1 cellular context compared by ENCODE assay signal in genomic region chr1:41469706-41470105, GRCh38.
TF ChIP-seq lines count a peak whose summit lies in the region.

No MANE protein-coding gene starts in this region.

TF ChIP-seq in HEK293, 187 proteins besides CTCF, POLR2A, EP300 and RAD21 (continued from another document):
- TF ChIP-seq, protein P1, sequence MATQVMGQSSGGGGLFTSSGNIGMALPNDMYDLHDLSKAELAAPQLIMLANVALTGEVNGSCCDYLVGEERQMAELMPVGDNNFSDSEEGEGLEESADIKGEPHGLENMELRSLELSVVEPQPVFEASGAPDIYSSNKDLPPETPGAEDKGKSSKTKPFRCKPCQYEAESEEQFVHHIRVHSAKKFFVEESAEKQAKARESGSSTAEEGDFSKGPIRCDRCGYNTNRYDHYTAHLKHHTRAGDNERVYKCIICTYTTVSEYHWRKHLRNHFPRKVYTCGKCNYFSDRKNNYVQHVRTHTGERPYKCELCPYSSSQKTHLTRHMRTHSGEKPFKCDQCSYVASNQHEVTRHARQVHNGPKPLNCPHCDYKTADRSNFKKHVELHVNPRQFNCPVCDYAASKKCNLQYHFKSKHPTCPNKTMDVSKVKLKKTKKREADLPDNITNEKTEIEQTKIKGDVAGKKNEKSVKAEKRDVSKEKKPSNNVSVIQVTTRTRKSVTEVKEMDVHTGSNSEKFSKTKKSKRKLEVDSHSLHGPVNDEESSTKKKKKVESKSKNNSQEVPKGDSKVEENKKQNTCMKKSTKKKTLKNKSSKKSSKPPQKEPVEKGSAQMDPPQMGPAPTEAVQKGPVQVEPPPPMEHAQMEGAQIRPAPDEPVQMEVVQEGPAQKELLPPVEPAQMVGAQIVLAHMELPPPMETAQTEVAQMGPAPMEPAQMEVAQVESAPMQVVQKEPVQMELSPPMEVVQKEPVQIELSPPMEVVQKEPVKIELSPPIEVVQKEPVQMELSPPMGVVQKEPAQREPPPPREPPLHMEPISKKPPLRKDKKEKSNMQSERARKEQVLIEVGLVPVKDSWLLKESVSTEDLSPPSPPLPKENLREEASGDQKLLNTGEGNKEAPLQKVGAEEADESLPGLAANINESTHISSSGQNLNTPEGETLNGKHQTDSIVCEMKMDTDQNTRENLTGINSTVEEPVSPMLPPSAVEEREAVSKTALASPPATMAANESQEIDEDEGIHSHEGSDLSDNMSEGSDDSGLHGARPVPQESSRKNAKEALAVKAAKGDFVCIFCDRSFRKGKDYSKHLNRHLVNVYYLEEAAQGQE (tag by site-specific recombination; IDR thresholded peaks at IDR 0.05) = no peak
- TF ChIP-seq ZNF174 (tag by site-specific recombination; IDR thresholded peaks at IDR 0.05) (no peak), GLIS1 (tag by site-specific recombination; IDR thresholded peaks at IDR 0.05) (peak; percentile 51), SALL2 (tag by site-specific recombination; IDR thresholded peaks at IDR 0.05; ENCODE audit: borderline replicate concordance) (no peak), ZNF221 (tag by site-specific recombination; IDR thresholded peaks at IDR 0.05; ENCODE audit: borderline replicate concordance) (no peak)
- TF ChIP-seq, protein P2, sequence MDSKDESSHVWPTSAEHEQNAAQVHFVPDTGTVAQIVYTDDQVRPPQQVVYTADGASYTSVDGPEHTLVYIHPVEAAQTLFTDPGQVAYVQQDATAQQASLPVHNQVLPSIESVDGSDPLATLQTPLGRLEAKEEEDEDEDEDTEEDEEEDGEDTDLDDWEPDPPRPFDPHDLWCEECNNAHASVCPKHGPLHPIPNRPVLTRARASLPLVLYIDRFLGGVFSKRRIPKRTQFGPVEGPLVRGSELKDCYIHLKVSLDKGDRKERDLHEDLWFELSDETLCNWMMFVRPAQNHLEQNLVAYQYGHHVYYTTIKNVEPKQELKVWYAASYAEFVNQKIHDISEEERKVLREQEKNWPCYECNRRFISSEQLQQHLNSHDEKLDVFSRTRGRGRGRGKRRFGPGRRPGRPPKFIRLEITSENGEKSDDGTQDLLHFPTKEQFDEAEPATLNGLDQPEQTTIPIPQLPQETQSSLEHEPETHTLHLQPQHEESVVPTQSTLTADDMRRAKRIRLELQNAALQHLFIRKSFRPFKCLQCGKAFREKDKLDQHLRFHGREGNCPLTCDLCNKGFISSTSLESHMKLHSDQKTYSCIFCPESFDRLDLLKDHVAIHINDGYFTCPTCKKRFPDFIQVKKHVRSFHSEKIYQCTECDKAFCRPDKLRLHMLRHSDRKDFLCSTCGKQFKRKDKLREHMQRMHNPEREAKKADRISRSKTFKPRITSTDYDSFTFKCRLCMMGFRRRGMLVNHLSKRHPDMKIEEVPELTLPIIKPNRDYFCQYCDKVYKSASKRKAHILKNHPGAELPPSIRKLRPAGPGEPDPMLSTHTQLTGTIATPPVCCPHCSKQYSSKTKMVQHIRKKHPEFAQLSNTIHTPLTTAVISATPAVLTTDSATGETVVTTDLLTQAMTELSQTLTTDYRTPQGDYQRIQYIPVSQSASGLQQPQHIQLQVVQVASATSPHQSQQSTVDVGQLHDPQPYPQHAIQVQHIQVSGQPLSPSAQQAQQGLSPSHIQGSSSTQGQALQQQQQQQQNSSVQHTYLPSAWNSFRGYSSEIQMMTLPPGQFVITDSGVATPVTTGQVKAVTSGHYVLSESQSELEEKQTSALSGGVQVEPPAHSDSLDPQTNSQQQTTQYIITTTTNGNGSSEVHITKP (tag by site-specific recombination; IDR thresholded peaks at IDR 0.05) = no peak
